Comparison of ENCODE assay signal across 16 cellular contexts in the genomic region with DNA sequence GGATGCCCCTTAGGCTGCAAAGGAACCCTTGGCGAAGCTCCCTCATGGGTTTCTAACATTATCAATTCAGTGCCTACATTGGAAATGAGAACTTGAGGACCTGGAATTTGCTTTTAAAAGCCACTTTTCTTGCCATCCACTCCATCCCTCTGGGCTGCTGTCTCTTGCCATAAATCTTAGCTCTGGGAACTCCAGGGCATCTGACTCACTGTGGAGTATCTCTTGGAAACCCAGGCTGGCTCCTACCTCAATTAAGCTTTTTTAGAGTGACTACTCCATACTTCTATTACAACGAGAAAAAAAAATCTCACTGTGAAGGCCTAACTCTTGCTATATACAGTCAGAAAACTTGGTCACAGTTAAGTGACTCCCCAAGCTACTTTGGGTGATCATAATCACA.
"Had no signal": no experiment of that assay in that cellular context is flagged by ENCODE, and none has a peak within 500 bp of the region (broad histone marks: within the 10 kb centered on the region; RNA-seq: fewer than 3 reads in every experiment).

No MANE protein-coding gene starts in this region.

- H3K9me3 ChIP-seq: breast epithelium, mucosa of descending colon, tibial artery, uterus had no signal

- H3K27ac ChIP-seq: breast epithelium, tibial artery, uterus had no signal

- H3K36me3 Mint-ChIP-seq: activated naive CD8-positive, alpha-beta T cell treated with anti-CD3 and anti-CD28 coated beads for 36 hours; natural killer cell; stimulated activated effector memory CD8-positive, alpha-beta T cell treated with anti-CD3 and anti-CD28 coated beads, Interleukin-12 subunit alpha, Interleukin-12 subunit beta, amount 100 ng/mL, for 72 hours had no signal

- H3K27ac Mint-ChIP-seq: activated naive CD8-positive, alpha-beta T cell treated with anti-CD3 and anti-CD28 coated beads for 36 hours; natural killer cell; progenitor cell of endocrine pancreas; stimulated activated effector memory CD8-positive, alpha-beta T cell treated with anti-CD3 and anti-CD28 coated beads, Interleukin-12 subunit alpha, Interleukin-12 subunit beta, amount 100 ng/mL, for 72 hours had no signal

- H3K4me1 ChIP-seq: breast epithelium, uterus had no signal

- H3K4me3 Mint-ChIP-seq: activated naive CD8-positive, alpha-beta T cell treated with anti-CD3 and anti-CD28 coated beads for 36 hours; natural killer cell; stimulated activated effector memory CD8-positive, alpha-beta T cell treated with anti-CD3 and anti-CD28 coated beads, Interleukin-12 subunit alpha, Interleukin-12 subunit beta, amount 100 ng/mL, for 72 hours had no signal

- DNase-seq: activated effector memory CD4-positive, alpha-beta T cell treated with Interleukin-2 at 50 U/mL for 16 hours; activated naive CD8-positive, alpha-beta T cell treated with anti-CD3 and anti-CD28 coated beads for 36 hours; activated T-cell treated with anti-CD3 and anti-CD28 coated beads, Interleukin-2, amount 50 U/mL, for 1 hour; dermis blood vessel endothelial cell; glutamatergic neuron; mammary epithelial cell; mucosa of descending colon; natural killer cell; occipital lobe; right cardiac atrium; tibial artery; uterus had no signal

- H3K4me3 ChIP-seq: breast epithelium, mucosa of descending colon, tibial artery, uterus had no signal

- H3K27me3 Mint-ChIP-seq: activated naive CD8-positive, alpha-beta T cell treated with anti-CD3 and anti-CD28 coated beads for 36 hours had no signal

- H3K36me3 ChIP-seq: breast epithelium, tibial artery, uterus had no signal

- H3K9me3 Mint-ChIP-seq: natural killer cell had no signal

- ATAC-seq: activated CD4-positive, CD25-positive, alpha-beta regulatory T cell treated with anti-CD3 and anti-CD28 coated beads, Interleukin-2, amount 50 U/mL, for 24 hours; mucosa of descending colon; natural killer cell; right cardiac atrium; stimulated activated effector memory CD8-positive, alpha-beta T cell treated with anti-CD3 and anti-CD28 coated beads, Interleukin-12 subunit alpha, Interleukin-12 subunit beta, amount 100 ng/mL, for 72 hours had no signal

- H3K27me3 ChIP-seq: breast epithelium, tibial artery, uterus had no signal

- H3K4me1 Mint-ChIP-seq: activated naive CD8-positive, alpha-beta T cell treated with anti-CD3 and anti-CD28 coated beads for 36 hours; natural killer cell; stimulated activated effector memory CD8-positive, alpha-beta T cell treated with anti-CD3 and anti-CD28 coated beads, Interleukin-12 subunit alpha, Interleukin-12 subunit beta, amount 100 ng/mL, for 72 hours had no signal
